15 cellular contexts compared by ENCODE assay signal in the genomic region with DNA sequence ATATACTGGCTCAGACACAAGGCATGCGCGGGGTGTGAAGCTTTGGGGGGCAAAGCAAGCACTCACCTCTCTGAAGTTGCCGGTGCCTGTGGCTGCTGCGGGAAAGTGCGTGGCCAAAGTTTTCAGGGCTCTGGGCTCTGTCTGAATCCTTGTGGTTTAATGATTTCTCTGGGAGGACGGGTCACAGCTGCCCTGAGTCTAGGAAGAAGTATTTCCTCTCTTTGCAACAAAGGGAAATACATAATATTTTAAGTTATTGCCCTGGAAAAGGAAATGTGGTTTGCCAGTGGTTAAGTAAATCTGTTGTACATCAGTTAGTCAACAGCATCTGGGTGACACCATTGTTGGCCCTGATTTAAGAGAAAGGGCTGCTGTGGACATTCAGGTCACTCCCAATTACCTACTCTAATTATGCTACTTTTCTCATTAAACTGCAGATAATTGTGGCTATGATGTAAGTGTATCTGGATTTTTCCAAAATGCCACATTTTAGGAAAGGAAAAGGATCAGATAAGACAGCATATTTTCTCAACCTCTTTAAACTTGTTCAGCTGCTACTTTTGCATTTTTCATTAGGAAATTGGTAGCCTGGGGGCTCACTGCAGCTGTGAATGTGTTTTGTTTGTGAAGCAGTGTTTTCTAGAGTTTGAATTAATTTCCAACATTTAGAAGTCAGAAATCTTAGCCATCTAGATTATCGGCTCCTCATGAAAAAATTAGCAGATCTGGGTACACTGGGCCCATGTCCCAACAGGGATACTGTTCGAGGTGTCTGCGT. TPM values are rescaled to one million over a fixed set of nuclear protein-coding genes. Genes with fewer than 3 reads are reported as not detected.
DNase-seq lines count a peak whose midpoint lies in the region; TF ChIP-seq lines count a peak whose summit lies in the region.
"Had no signal": no experiment of that assay in that cellular context is flagged by ENCODE, and none has a peak within 500 bp of the region (broad histone marks: within the 10 kb centered on the region; RNA-seq: fewer than 3 reads in every experiment).

No MANE protein-coding gene starts in this region.

- H3K36me3 ChIP-seq in HEK293 (ENCODE audit: control insufficient read depth in 2 of 2, insufficient read depth in 1 of 2, low read length in 2 of 2) (no peaks in the 10 kb centered on the region), kidney epithelial cell (ENCODE audit: control insufficient read depth, insufficient read depth, low read length) (no peaks in the 10 kb centered on the region), mammary epithelial cell (ENCODE audit: insufficient read depth, low read length) (no peaks in the 10 kb centered on the region)
- H3K36me3 ChIP-seq: neutrophil, vagina had no signal

- intact Hi-C loops in mammary epithelial cell (cut with micrococcal nuclease), result no loop called here

- H3K79me2 ChIP-seq in mammary epithelial cell (ENCODE audit: insufficient read depth, low read length), result no peaks in the 10 kb centered on the region

- no peaks in the 10 kb centered on the region for H4K20me1 ChIP-seq in mammary epithelial cell (ENCODE audit: insufficient read depth, low read length)

- H3K9me3 ChIP-seq in HEK293 (ENCODE audit: control insufficient read depth, insufficient read depth, low read depth, low read length), result no peaks in the 10 kb centered on the region
- no peaks in the 10 kb centered on the region for H3K9me3 ChIP-seq in mammary epithelial cell (replicated peaks; ENCODE audit: insufficient read depth, low read length)
- H3K9me3 ChIP-seq: neutrophil, vagina had no signal

- H3K4me1 ChIP-seq in HEK293 (ENCODE audit: control insufficient read depth, insufficient read depth, low read length), result peaks cover 4% of the 10 kb centered on the region
- H3K4me1 ChIP-seq in mammary epithelial cell (ENCODE audit: insufficient read depth, low read length), result peaks cover 11% of the 10 kb centered on the region

- in situ Hi-C loops in astrocyte of the cerebellum (cut with HindIII; ENCODE audit: low sequenced_read_pairs), result no loop called here
- in situ Hi-C loops in mammary epithelial cell (cut with MboI; ENCODE audit: low sequenced_read_pairs in 2 of 2), result no loop called here

- no peaks in the 10 kb centered on the region for H3K27me3 ChIP-seq in kidney epithelial cell (ENCODE audit: control insufficient read depth, insufficient read depth, low read length)
- H3K27me3 ChIP-seq in mammary epithelial cell (ENCODE audit: insufficient read depth, low read length), result peaks cover 3% of the 10 kb centered on the region
- H3K27me3 ChIP-seq: vagina had no signal

- dilution Hi-C loops in mammary epithelial cell (cut with HindIII; ENCODE audit: low sequenced_read_pairs), result loop anchor here (5.0 kb wide), 1 partner anchor 39 kb away; no protein-coding TSS in a partner anchor

- POLR2A ChIA-PET in HEK293 (lab: Yijun Ruan, JAX), result no interaction called here

- H3K9ac ChIP-seq in mammary epithelial cell (ENCODE audit: insufficient read depth, low read length), result no peak overlapping the region

- no peak overlapping the region for H2AFZ ChIP-seq in mammary epithelial cell (ENCODE audit: low read depth, low read length)

- H3K4me3 ChIP-seq in HEK293 (ENCODE audit: low read depth, low read length) (no peak overlapping the region), astrocyte of the cerebellum (ENCODE audit: low read depth, low read length) (no peak overlapping the region), kidney epithelial cell (ENCODE audit: low read depth, low read length) (no peak overlapping the region), mammary epithelial cell (replicated peaks in 1 of 3; ENCODE audit: insufficient read depth in 1 of 3, low read depth in 2 of 3, low read length in 3 of 3) (no peak overlapping the region)
- H3K4me3 ChIP-seq: vagina had no signal

- CTCF ChIA-PET in HEK293 (lab: Yijun Ruan, JAX) (no interaction called here), mammary epithelial cell (lab: Charles Lee; ENCODE audit: low non-redundant PET) (no interaction called here)

- no peak for TF ChIP-seq CTCF in HEK293 (tag by site-specific recombination; IDR thresholded peaks at IDR 0.05)
- TF ChIP-seq CTCF in astrocyte of the cerebellum (IDR thresholded peaks at IDR 0.05; ENCODE audit: low read depth, low read length, missing control alignments), result no peak
- no peak for TF ChIP-seq CTCF in kidney epithelial cell (IDR thresholded peaks at IDR 0.05; ENCODE audit: insufficient read depth, low read length, poor library complexity, severe bottlenecking)
- TF ChIP-seq CTCF in mammary epithelial cell (conservative IDR thresholded peaks at IDR 0.05 in 1 of 2, IDR thresholded peaks at IDR 0.05 in 1 of 2; ENCODE audit: extremely low read depth in 1 of 2, insufficient read depth in 1 of 2, low read depth in 1 of 2, low read length in 2 of 2), result no peak

- BruUV-seq in mammary epithelial cell (replicated peaks; lab: Mats Ljungman, UMichigan), result no TSS peak

- no peak overlapping the region for H3K4me2 ChIP-seq in mammary epithelial cell (ENCODE audit: insufficient read depth, low read depth, low read length)

- DNase-seq in A172 (ENCODE audit: low spot score) (peak; percentile 67), astrocyte of the cerebellum (ENCODE audit: low read depth) (peak; percentile 41), kidney epithelial cell (ENCODE audit: low read depth) (peak; percentile 7), NCI-H2029 (lab: John Stamatoyannopoulos, UW) (no peak), germinal center (ENCODE audit: low spot score) (no peak), RKO (ENCODE audit: low spot score) (no peak), mammary epithelial cell (no peak)
- DNase-seq: activated gamma-delta T cell treated with Interleukin-2 at 50 U/mL for 16 hours, cerebellar nuclear complex, EL, kidney glomerular epithelial cell, NCI-H2029 treated with DMSO at 0.1 percent for 48 hours had no signal

- 44% methylated on average over 9 of the region's 9 CpGs for WGBS in mammary epithelial cell (ENCODE audit: low coverage, missing lambda C conversion rate)

- H3K27ac ChIP-seq in HEK293 (ENCODE audit: extremely low read depth, low read depth, low read length) (no peak overlapping the region), mammary epithelial cell (ENCODE audit: insufficient read depth, low read depth, low read length) (no peak overlapping the region)
- H3K27ac ChIP-seq: neutrophil, vagina had no signal

TF ChIP-seq in HEK293, 187 proteins besides CTCF, POLR2A, EP300 and RAD21:
- TF ChIP-seq, protein P1, sequence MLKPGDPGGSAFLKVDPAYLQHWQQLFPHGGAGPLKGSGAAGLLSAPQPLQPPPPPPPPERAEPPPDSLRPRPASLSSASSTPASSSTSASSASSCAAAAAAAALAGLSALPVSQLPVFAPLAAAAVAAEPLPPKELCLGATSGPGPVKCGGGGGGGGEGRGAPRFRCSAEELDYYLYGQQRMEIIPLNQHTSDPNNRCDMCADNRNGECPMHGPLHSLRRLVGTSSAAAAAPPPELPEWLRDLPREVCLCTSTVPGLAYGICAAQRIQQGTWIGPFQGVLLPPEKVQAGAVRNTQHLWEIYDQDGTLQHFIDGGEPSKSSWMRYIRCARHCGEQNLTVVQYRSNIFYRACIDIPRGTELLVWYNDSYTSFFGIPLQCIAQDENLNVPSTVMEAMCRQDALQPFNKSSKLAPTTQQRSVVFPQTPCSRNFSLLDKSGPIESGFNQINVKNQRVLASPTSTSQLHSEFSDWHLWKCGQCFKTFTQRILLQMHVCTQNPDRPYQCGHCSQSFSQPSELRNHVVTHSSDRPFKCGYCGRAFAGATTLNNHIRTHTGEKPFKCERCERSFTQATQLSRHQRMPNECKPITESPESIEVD (tag by site-specific recombination; IDR thresholded peaks at IDR 0.05), result peak; percentile 82
- TF ChIP-seq ZNF558 (tag by site-specific recombination; IDR thresholded peaks at IDR 0.05), result no peak
- no peak for TF ChIP-seq SCRT1 (tag by site-specific recombination; IDR thresholded peaks at IDR 0.05; ENCODE audit: borderline replicate concordance)
- no peak for TF ChIP-seq WT1 (tag by site-specific recombination; IDR thresholded peaks at IDR 0.05)
- no peak for TF ChIP-seq PRDM1 (tag by site-specific recombination; IDR thresholded peaks at IDR 0.05)
- TF ChIP-seq ZBTB7A (tag by site-specific recombination; IDR thresholded peaks at IDR 0.05; ENCODE audit: low read depth), result no peak
- TF ChIP-seq GLIS1 (tag by site-specific recombination; IDR thresholded peaks at IDR 0.05), result peak; percentile 43; the same call in 1 of the 2 replicates
TF ChIP-seq in HEK293: peak in this region for 2.

RNA-seq across cellular contexts. Expression of a gene that starts 56.5 kb away (rescaled TPM):
- total RNA-seq in A172 (2014; rRNA removed; shearing (Covaris generic)), result 19.8 and 26.2 TPM in 2 replicates
- 8.5 and 9.2 TPM in 2 replicates for total RNA-seq in kidney epithelial cell
- total RNA-seq in mammary epithelial cell, result 10 to 100 TPM; 11.0 to 13.3 TPM
- 1.5 TPM for polyA plus RNA-seq in mammary epithelial cell
- polyA minus RNA-seq in mammary epithelial cell, result 3.7 TPM

RNA-seq across cellular contexts. Expression of a gene that starts 58.2 kb away (rescaled TPM):
- total RNA-seq in A172 (2014; rRNA removed; shearing (Covaris generic)), result 616 and 655 TPM in 2 replicates
- 654 and 772 TPM in 2 replicates for total RNA-seq in kidney epithelial cell
- total RNA-seq in mammary epithelial cell, result 100 to 1,000 TPM; 390 to 583 TPM
- polyA plus RNA-seq in mammary epithelial cell, result 638 TPM
- 218 TPM for polyA minus RNA-seq in mammary epithelial cell

RNA-seq across cellular contexts. Expression of a gene that starts 58.7 kb away (rescaled TPM):
- 211 and 212 TPM in 2 replicates for total RNA-seq in A172 (2014; rRNA removed; shearing (Covaris generic))
- total RNA-seq in kidney epithelial cell (102 and 107 TPM in 2 replicates), mammary epithelial cell (10 to 100 TPM; 74.6 to 80.9 TPM)
- 76.5 TPM for polyA plus RNA-seq in mammary epithelial cell
- 142 TPM for polyA minus RNA-seq in mammary epithelial cell

Comparison
In these comparisons a context has a peak if more than half of its experiments do, and no peak if none do; other contexts are left out.
1. DNase-seq: peak in A172 (single experiment), astrocyte of the cerebellum (single experiment) and kidney epithelial cell (single experiment); none in NCI-H2029 (single experiment), germinal center (single experiment), RKO (single experiment) and mammary epithelial cell (single experiment).